ENCODE assay signal across 6 cellular contexts in the genomic region with DNA sequence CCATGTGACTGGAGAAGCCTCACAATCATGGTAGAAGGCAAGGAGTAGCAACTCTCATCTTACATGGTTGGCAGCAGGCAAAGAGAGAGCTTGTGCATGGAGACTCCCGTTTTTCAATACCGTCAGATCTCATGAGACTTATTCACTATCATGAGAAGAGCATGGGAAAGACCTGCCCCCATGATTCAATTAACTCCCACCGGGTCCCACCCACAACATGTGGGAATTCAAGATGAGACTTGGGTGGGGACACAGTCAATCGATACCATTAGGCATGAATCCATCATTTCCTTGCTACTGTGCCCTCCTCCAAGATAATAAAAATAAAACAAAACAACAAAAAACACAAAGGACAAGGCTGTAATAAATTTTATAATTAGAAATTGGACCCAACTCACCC.
"Had no signal": no experiment of that assay in that cellular context is flagged by ENCODE, and none has a peak within 500 bp of the region (broad histone marks: within the 10 kb centered on the region; RNA-seq: fewer than 3 reads in every experiment).

No MANE protein-coding gene starts in this region.

- H3K27ac ChIP-seq: GM23248 had no signal

- DNase-seq: GM23248, GOT3, H7, H9, HCEC 1CT, HFFc6 had no signal
